In the genomic region with DNA sequence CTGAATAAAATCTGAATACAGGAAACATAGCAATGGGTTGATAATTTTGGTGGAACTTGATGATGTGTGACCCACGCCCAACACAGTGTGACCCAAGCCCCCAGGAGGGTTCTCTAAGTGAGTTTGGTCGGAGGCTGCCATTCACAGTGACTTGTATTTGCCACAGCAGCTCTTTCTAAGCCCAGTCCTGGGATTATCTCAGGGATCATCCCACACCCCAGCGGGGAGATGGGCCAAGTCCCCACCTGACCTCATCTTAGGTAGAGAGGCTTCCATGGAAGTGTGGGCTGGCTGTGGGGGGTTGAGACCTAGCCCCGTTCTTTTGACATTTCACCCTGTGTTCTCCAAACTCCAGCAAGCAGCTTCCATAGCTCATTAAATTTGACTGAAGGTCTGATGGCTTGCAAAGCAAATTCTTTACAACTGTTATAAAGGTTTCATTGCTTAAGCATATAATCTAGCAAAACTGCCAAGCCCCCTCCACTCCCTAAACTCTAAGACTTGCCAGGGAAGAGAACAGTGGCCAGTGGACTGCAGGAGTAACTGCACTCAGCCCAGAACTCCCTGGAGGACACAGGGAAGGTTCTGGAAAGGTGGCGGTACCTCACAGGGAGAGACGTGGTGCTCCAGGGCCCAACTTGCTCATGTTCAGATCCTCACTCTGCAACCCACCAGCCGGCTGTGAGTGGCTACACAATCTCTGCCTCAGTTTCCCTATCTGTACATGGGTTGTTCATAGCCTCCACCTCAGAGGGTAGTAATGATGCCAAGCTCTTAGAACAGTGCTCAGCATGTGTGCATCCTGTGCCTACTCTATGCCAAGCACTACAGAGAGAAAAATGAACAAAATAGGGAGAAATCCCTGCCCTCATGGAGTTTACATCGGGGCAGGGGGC, we compare ENCODE assay signal across 16 cellular contexts. TPM values are rescaled to one million over a fixed set of nuclear protein-coding genes. Genes with fewer than 3 reads are reported as not detected.
DNase-seq lines count a peak whose midpoint lies in the region; ATAC-seq and TF ChIP-seq lines count a peak whose summit lies in the region.
"Had no signal": no experiment of that assay in that cellular context is flagged by ENCODE, and none has a peak within 500 bp of the region (broad histone marks: within the 10 kb centered on the region; RNA-seq: fewer than 3 reads in every experiment).

No MANE protein-coding gene starts in this region.

- H3K27ac Mint-ChIP-seq in effector memory CD8-positive, alpha-beta T cell, result no peak overlapping the region

- H3K27me3 Mint-ChIP-seq in effector memory CD8-positive, alpha-beta T cell, result peaks cover 46 to 90% of the 10 kb centered on the region in 2 donors

- no peak overlapping the region for H3K4me3 ChIP-seq in duodenal mucosa (ENCODE audit: low read depth in 1 of 2, low read length in 2 of 2)
- no peak overlapping the region for H3K4me3 ChIP-seq in transverse colon
- H3K4me3 ChIP-seq in psoas muscle, result no peak overlapping the region

- H3K27me3 ChIP-seq in duodenal mucosa (ENCODE audit: control insufficient read depth in 1 of 2, insufficient read depth in 2 of 2, low read length in 2 of 2) (no peaks in the 10 kb centered on the region), transverse colon (no peaks in the 10 kb centered on the region), psoas muscle (ENCODE audit: insufficient read depth in 3 of 3, low read length in 2 of 3) (peaks cover 0 to 46% (median 9%) of the 10 kb centered on the region in 3 donors)

- TF ChIP-seq CTCF in transverse colon (IDR thresholded peaks at IDR 0.05) (peak in 2 of 5 experiments; percentile 46 to 67), psoas muscle (IDR thresholded peaks at IDR 0.05) (no peak)

- 57 to 70% methylated on average over 2 to 8 of the region's 8 CpGs for WGBS in transverse colon (ENCODE audit: low coverage in 1 of 2), 2 donors
- 73 to 80% (median 76%) methylated on average over 8 of the region's 8 CpGs for WGBS in psoas muscle, 3 donors

- H3K9ac ChIP-seq in duodenal mucosa (ENCODE audit: low read depth in 1 of 2, low read length in 2 of 2), result no peak overlapping the region
- H3K9ac ChIP-seq: SK-N-SH had no signal

- no peak for TF ChIP-seq EP300 in transverse colon (IDR thresholded peaks at IDR 0.05; ENCODE audit: low read depth)

- H3K36me3 Mint-ChIP-seq in effector memory CD8-positive, alpha-beta T cell (ENCODE audit: insufficient read depth), result no peaks in the 10 kb centered on the region

- peak overlapping the region; percentile 60 for H3K27ac ChIP-seq in duodenal mucosa (ENCODE audit: low read depth, low read length)
- peak overlapping the region; percentile 73 to 91 (median 84) for H3K27ac ChIP-seq in transverse colon
- no peak overlapping the region for H3K27ac ChIP-seq in psoas muscle

- in situ Hi-C loops in transverse colon (cut with MboI; ENCODE audit: low pct_ligation_motif_present in 1 of 4, low pct_unique_long_range_greater_than_20kb in 1 of 4, low sequenced_read_pairs in 3 of 4), result no loop called here

- intact Hi-C loops in transverse colon (cut with DNase I; ENCODE audit: low total_unique reads) (no loop called here), psoas muscle (cut with DNase I) (no loop called here)

- H3K4me3 Mint-ChIP-seq in effector memory CD8-positive, alpha-beta T cell, result no peak overlapping the region

- H3K4me1 Mint-ChIP-seq in effector memory CD8-positive, alpha-beta T cell (ENCODE audit: low read depth in 2 of 2), result no peaks in the 10 kb centered on the region

- ATAC-seq in psoas muscle, result no peak
- ATAC-seq in effector memory CD8-positive, alpha-beta T cell (replicated peaks), result no peak

- DNase-seq in NCI-H82 (lab: John Stamatoyannopoulos, UW) (peak; percentile 80), mesenteric fat pad (ENCODE audit: low spot score) (peak; percentile 24), transverse colon (peak; percentile 57), nucleus accumbens (lab: John Stamatoyannopoulos, UW) (no peak), psoas muscle (no peak)
- no peak for DNase-seq in effector memory CD8-positive, alpha-beta T cell
- DNase-seq: AML-193; GDM1; KBM-7; NCI-H1105; NCI-H2171 treated with DMSO at 0.1 percent for 48 hours; NCI-H446 treated with DMSO at 0.1 percent for 48 hours; NK-92 treated with Interleukin-12 subunit alpha and Interleukin-12 subunit beta, amount 100 ng/mL, for 24 hours; SK-N-SH had no signal

- H3K4me1 ChIP-seq in duodenal mucosa (ENCODE audit: control insufficient read depth in 1 of 2, insufficient read depth in 2 of 2, low read length in 2 of 2) (peaks cover 31 to 34% of the 10 kb centered on the region in 2 donors), transverse colon (peaks cover 7 to 44% (median 33%) of the 10 kb centered on the region in 4 donors), psoas muscle (no peaks in the 10 kb centered on the region)

- H3K36me3 ChIP-seq in duodenal mucosa (ENCODE audit: control insufficient read depth in 1 of 2, insufficient read depth in 2 of 2, low read length in 2 of 2) (peaks cover 26 to 35% of the 10 kb centered on the region in 2 donors), transverse colon (peaks cover 0 to 11% (median 2%) of the 10 kb centered on the region in 4 donors), psoas muscle (ENCODE audit: insufficient read depth in 1 of 2, low read depth in 1 of 2) (no peaks in the 10 kb centered on the region)

- H3K9me3 ChIP-seq in duodenal mucosa (ENCODE audit: control insufficient read depth in 1 of 2, low read length in 2 of 2) (no peaks in the 10 kb centered on the region), transverse colon (no peaks in the 10 kb centered on the region), psoas muscle (no peaks in the 10 kb centered on the region)
- H3K9me3 ChIP-seq: SK-N-SH had no signal

- peak; percentile 27 for TF ChIP-seq POLR2A in transverse colon (IDR thresholded peaks at IDR 0.05)

- no peaks in the 10 kb centered on the region for H3K9me3 Mint-ChIP-seq in effector memory CD8-positive, alpha-beta T cell

RNA-seq across cellular contexts. Expression of gene PCK1, which starts 1.0 kb away (rescaled TPM):
- total RNA-seq in mesenteric fat pad (331 TPM), transverse colon (100 to 1,000 TPM; 395 to 794 (median 739) TPM), psoas muscle (under 1 TPM; 0.26 to 0.63 (median 0.38) TPM)
- under 1 TPM; 0.24 to 0.81 (median 0.53) TPM for polyA plus RNA-seq in psoas muscle
- total RNA-seq: Daoy had no signal
- polyA plus RNA-seq: SK-N-SH had no signal

RNA-seq across cellular contexts. Expression of gene CTCFL, which starts 35.0 kb away (rescaled TPM):
- total RNA-seq in mesenteric fat pad, result 0.16 TPM
- total RNA-seq in transverse colon, result under 1 TPM in 1 of 4 donors, not detected in 3; 0.14 TPM
- not detected for total RNA-seq in psoas muscle
- not detected for polyA plus RNA-seq in psoas muscle
- polyA plus RNA-seq: SK-N-SH had no signal

Comparison
In these comparisons a context has a peak if more than half of its experiments do, and no peak if none do; other contexts are left out.
1. DNase-seq: peak in NCI-H82 (single experiment), mesenteric fat pad (single experiment) and transverse colon (single experiment); none in nucleus accumbens (0 of 56), psoas muscle (0 of 2) and effector memory CD8-positive, alpha-beta T cell (0 of 3).
2. RNA of gene PCK1, which starts 1.0 kb away (total RNA-seq): 395 to 794 TPM in transverse colon and 331 TPM in mesenteric fat pad (single experiment); 0.26 to 0.63 TPM in psoas muscle; every median in the first group is over 100 times any median in the second.